ENCODE assay signal across 8 cellular contexts in genomic region chr11:123060265-123061000, GRCh38. TPM values are rescaled to one million over a fixed set of nuclear protein-coding genes. Genes with fewer than 3 reads are reported as not detected.
DNase-seq lines count a peak whose midpoint lies in the region; ATAC-seq and TF ChIP-seq lines count a peak whose summit lies in the region.

No MANE protein-coding gene starts in this region.

- H3K4me1 Mint-ChIP-seq in activated T-helper 1 cell treated with anti-CD3 and anti-CD28 coated beads, Interleukin-12 subunit alpha, Interleukin-12 subunit beta, Interleukin-2, Interleukin-4 antibody, amounts not matched to agents 30 ng/mL and 10 ng/mL and 1 ng/mL, durations not matched to agents 14 hours and 24 hours and 36 hours (ENCODE audit: low read depth), result peaks cover 54% of the 10 kb centered on the region
- peaks cover 77% of the 10 kb centered on the region for H3K4me1 Mint-ChIP-seq in stimulated activated naive CD8-positive, alpha-beta T cell treated with anti-CD3 and anti-CD28 coated beads, Interleukin-15, Interleukin-2, amounts not matched to agents 100 ng/mL and 50 ng/mL, for 24 hours (ENCODE audit: low read depth)

- no peaks in the 10 kb centered on the region for H3K9me3 Mint-ChIP-seq in activated T-helper 1 cell treated with anti-CD3 and anti-CD28 coated beads, Interleukin-12 subunit alpha, Interleukin-12 subunit beta, Interleukin-2, Interleukin-4 antibody, amounts not matched to agents 30 ng/mL and 10 ng/mL and 1 ng/mL, durations not matched to agents 14 hours and 24 hours and 36 hours
- no peaks in the 10 kb centered on the region for H3K9me3 Mint-ChIP-seq in stimulated activated naive CD8-positive, alpha-beta T cell treated with anti-CD3 and anti-CD28 coated beads, Interleukin-15, Interleukin-2, amounts not matched to agents 100 ng/mL and 50 ng/mL, for 24 hours

- no peak for TF ChIP-seq CTCF in left ventricle myocardium inferior (IDR thresholded peaks at IDR 0.05; ENCODE audit: borderline replicate concordance)

- H3K4me3 ChIP-seq in left ventricle myocardium inferior, result peak overlapping the region; percentile 98
- peak overlapping the region; percentile 98 for H3K4me3 ChIP-seq in iPS-18c (ENCODE audit: insufficient read depth, low read depth, low read length)

- peaks cover 2% of the 10 kb centered on the region for H3K27me3 Mint-ChIP-seq in activated T-helper 1 cell treated with anti-CD3 and anti-CD28 coated beads, Interleukin-12 subunit alpha, Interleukin-12 subunit beta, Interleukin-2, Interleukin-4 antibody, amounts not matched to agents 30 ng/mL and 10 ng/mL and 1 ng/mL, durations not matched to agents 14 hours and 24 hours and 36 hours (ENCODE audit: insufficient read depth)
- H3K27me3 Mint-ChIP-seq in stimulated activated naive CD8-positive, alpha-beta T cell treated with anti-CD3 and anti-CD28 coated beads, Interleukin-15, Interleukin-2, amounts not matched to agents 100 ng/mL and 50 ng/mL, for 24 hours, result no peaks in the 10 kb centered on the region

- ATAC-seq in GM19328 (IDR thresholded peaks at IDR 0.05; ENCODE audit: unreplicated experiment), result no peak

- H3K27ac Mint-ChIP-seq in activated T-helper 1 cell treated with anti-CD3 and anti-CD28 coated beads, Interleukin-12 subunit alpha, Interleukin-12 subunit beta, Interleukin-2, Interleukin-4 antibody, amounts not matched to agents 30 ng/mL and 10 ng/mL and 1 ng/mL, durations not matched to agents 14 hours and 24 hours and 36 hours, result peak overlapping the region; percentile 100
- H3K27ac Mint-ChIP-seq in stimulated activated naive CD8-positive, alpha-beta T cell treated with anti-CD3 and anti-CD28 coated beads, Interleukin-15, Interleukin-2, amounts not matched to agents 100 ng/mL and 50 ng/mL, for 24 hours, result peak overlapping the region; percentile 96

- peaks cover 91% of the 10 kb centered on the region for H3K4me1 ChIP-seq in left ventricle myocardium inferior

- H3K27ac ChIP-seq in left ventricle myocardium inferior (replicated peaks), result peak overlapping the region; percentile 100

- H3K36me3 Mint-ChIP-seq in activated T-helper 1 cell treated with anti-CD3 and anti-CD28 coated beads, Interleukin-12 subunit alpha, Interleukin-12 subunit beta, Interleukin-2, Interleukin-4 antibody, amounts not matched to agents 30 ng/mL and 10 ng/mL and 1 ng/mL, durations not matched to agents 14 hours and 24 hours and 36 hours (ENCODE audit: low read depth), result peaks cover 69% of the 10 kb centered on the region
- peaks cover 80% of the 10 kb centered on the region for H3K36me3 Mint-ChIP-seq in stimulated activated naive CD8-positive, alpha-beta T cell treated with anti-CD3 and anti-CD28 coated beads, Interleukin-15, Interleukin-2, amounts not matched to agents 100 ng/mL and 50 ng/mL, for 24 hours (ENCODE audit: low read depth)

- no peaks in the 10 kb centered on the region for H3K27me3 ChIP-seq in left ventricle myocardium inferior (ENCODE audit: low read depth)

- intact Hi-C loops in left ventricle myocardium inferior (cut with micrococcal nuclease) (no loop called here), cardiac septum (cut with DNase I) (loop anchor here (5.0 to 10.0 kb wide), 2 partner anchors 42 to 406 kb away; partner anchors contain the start of gene UBASH3B)
- intact Hi-C loops in activated T-helper 1 cell treated with anti-CD3 and anti-CD28 coated beads, Interleukin-12 subunit alpha, Interleukin-12 subunit beta, Interleukin-2, Interleukin-4 antibody, amounts not matched to agents 30 ng/mL and 10 ng/mL and 1 ng/mL, durations not matched to agents 14 hours and 24 hours and 36 hours (cut with micrococcal nuclease), result loop anchor here (5.0 to 10.0 kb wide), 5 partner anchors 297 to 1684 kb away; partner anchors contain the start of genes GRAMD1B and ZNF202

- H3K9me3 ChIP-seq in left ventricle myocardium inferior (replicated peaks) (no peaks in the 10 kb centered on the region), iPS-18c (ENCODE audit: control insufficient read depth, insufficient read depth, low read length) (peaks cover 2% of the 10 kb centered on the region)

- peaks cover 60% of the 10 kb centered on the region for H3K36me3 ChIP-seq in left ventricle myocardium inferior

- DNase-seq in left ventricle myocardium inferior (no peak), cardiac septum (ENCODE audit: low spot score) (no peak), HCEC 1CT (no peak), D341Med (ENCODE audit: low spot score) (no peak)
- DNase-seq in activated T-helper 1 cell treated with anti-CD3 and anti-CD28 coated beads, Interleukin-12 subunit alpha, Interleukin-12 subunit beta, Interleukin-2, Interleukin-4 antibody, amounts not matched to agents 30 ng/mL and 10 ng/mL and 1 ng/mL, durations not matched to agents 14 hours and 24 hours and 36 hours (ENCODE audit: low spot score), result no peak

- peak overlapping the region; percentile 98 for H3K4me3 Mint-ChIP-seq in activated T-helper 1 cell treated with anti-CD3 and anti-CD28 coated beads, Interleukin-12 subunit alpha, Interleukin-12 subunit beta, Interleukin-2, Interleukin-4 antibody, amounts not matched to agents 30 ng/mL and 10 ng/mL and 1 ng/mL, durations not matched to agents 14 hours and 24 hours and 36 hours
- peak overlapping the region; percentile 90 for H3K4me3 Mint-ChIP-seq in stimulated activated naive CD8-positive, alpha-beta T cell treated with anti-CD3 and anti-CD28 coated beads, Interleukin-15, Interleukin-2, amounts not matched to agents 100 ng/mL and 50 ng/mL, for 24 hours

RNA-seq across cellular contexts. Expression of gene HSPA8, which starts 1.5 kb away (rescaled TPM):
- total RNA-seq in left ventricle myocardium inferior (1,405 TPM), cardiac septum (1,191 TPM)
- 4,132 and 4,214 TPM in 2 replicates for total RNA-seq in activated T-helper 1 cell treated with anti-CD3 and anti-CD28 coated beads, Interleukin-12 subunit alpha, Interleukin-12 subunit beta, Interleukin-2, Interleukin-4 antibody, amounts not matched to agents 30 ng/mL and 10 ng/mL and 1 ng/mL, durations not matched to agents 14 hours and 24 hours and 36 hours
